ENCODE assay signal across 1 cellular context in the genomic region with DNA sequence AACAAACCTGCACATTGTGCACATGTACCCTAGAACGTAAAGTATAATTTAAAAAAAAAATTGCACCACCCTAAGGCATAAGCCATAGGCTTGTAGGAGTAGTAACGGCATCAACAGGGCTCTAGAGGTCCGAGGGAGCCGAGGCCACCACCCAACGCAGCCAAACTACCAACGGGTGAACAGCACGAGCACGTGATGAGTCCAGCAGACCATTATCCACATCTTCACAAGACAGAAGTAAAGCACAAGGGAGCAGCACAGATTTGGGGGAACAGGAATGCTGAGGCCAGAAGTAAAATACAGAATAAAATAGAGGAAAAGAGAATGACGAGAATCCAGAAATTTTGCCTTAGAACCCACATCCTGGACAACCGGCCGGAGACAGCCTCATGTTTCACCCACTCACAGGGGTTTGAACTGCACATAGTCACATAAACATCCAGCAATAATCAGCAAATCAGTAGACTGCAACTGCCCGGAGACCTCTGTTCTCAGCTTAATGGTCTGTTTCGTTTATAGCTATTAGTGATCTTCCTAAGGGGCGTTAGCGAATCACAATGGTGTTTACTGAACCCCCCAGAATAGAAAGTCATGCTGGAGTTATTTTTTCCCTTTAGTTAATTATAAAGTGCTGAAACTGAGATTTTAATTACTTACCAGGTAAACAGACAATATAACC.
TF ChIP-seq lines count a peak whose summit lies in the region.

No MANE protein-coding gene starts in this region.

TF ChIP-seq in HEK293, 187 proteins besides CTCF, POLR2A, EP300 and RAD21 (continued from another document):
- TF ChIP-seq, protein P1, sequence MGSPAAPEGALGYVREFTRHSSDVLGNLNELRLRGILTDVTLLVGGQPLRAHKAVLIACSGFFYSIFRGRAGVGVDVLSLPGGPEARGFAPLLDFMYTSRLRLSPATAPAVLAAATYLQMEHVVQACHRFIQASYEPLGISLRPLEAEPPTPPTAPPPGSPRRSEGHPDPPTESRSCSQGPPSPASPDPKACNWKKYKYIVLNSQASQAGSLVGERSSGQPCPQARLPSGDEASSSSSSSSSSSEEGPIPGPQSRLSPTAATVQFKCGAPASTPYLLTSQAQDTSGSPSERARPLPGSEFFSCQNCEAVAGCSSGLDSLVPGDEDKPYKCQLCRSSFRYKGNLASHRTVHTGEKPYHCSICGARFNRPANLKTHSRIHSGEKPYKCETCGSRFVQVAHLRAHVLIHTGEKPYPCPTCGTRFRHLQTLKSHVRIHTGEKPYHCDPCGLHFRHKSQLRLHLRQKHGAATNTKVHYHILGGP (tag by site-specific recombination; IDR thresholded peaks at IDR 0.05) = no peak
- TF ChIP-seq ZNF311 (tag by site-specific recombination; IDR thresholded peaks at IDR 0.05; ENCODE audit: borderline replicate concordance) = no peak
- TF ChIP-seq, protein P2, sequence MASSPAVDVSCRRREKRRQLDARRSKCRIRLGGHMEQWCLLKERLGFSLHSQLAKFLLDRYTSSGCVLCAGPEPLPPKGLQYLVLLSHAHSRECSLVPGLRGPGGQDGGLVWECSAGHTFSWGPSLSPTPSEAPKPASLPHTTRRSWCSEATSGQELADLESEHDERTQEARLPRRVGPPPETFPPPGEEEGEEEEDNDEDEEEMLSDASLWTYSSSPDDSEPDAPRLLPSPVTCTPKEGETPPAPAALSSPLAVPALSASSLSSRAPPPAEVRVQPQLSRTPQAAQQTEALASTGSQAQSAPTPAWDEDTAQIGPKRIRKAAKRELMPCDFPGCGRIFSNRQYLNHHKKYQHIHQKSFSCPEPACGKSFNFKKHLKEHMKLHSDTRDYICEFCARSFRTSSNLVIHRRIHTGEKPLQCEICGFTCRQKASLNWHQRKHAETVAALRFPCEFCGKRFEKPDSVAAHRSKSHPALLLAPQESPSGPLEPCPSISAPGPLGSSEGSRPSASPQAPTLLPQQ (tag by site-specific recombination; IDR thresholded peaks at IDR 0.05) = no peak
- TF ChIP-seq, protein P3, sequence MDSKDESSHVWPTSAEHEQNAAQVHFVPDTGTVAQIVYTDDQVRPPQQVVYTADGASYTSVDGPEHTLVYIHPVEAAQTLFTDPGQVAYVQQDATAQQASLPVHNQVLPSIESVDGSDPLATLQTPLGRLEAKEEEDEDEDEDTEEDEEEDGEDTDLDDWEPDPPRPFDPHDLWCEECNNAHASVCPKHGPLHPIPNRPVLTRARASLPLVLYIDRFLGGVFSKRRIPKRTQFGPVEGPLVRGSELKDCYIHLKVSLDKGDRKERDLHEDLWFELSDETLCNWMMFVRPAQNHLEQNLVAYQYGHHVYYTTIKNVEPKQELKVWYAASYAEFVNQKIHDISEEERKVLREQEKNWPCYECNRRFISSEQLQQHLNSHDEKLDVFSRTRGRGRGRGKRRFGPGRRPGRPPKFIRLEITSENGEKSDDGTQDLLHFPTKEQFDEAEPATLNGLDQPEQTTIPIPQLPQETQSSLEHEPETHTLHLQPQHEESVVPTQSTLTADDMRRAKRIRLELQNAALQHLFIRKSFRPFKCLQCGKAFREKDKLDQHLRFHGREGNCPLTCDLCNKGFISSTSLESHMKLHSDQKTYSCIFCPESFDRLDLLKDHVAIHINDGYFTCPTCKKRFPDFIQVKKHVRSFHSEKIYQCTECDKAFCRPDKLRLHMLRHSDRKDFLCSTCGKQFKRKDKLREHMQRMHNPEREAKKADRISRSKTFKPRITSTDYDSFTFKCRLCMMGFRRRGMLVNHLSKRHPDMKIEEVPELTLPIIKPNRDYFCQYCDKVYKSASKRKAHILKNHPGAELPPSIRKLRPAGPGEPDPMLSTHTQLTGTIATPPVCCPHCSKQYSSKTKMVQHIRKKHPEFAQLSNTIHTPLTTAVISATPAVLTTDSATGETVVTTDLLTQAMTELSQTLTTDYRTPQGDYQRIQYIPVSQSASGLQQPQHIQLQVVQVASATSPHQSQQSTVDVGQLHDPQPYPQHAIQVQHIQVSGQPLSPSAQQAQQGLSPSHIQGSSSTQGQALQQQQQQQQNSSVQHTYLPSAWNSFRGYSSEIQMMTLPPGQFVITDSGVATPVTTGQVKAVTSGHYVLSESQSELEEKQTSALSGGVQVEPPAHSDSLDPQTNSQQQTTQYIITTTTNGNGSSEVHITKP (tag by site-specific recombination; IDR thresholded peaks at IDR 0.05) = peak; percentile 58; the same call in 1 of the 2 replicates
- TF ChIP-seq FEZF1 (tag by site-specific recombination; IDR thresholded peaks at IDR 0.05) = no peak
- TF ChIP-seq ZNF121 (tag by site-specific recombination; IDR thresholded peaks at IDR 0.05) = no peak
- TF ChIP-seq MEIS1 (CRISPR knock-in tag; IDR thresholded peaks at IDR 0.05; ENCODE audit: borderline replicate concordance) = no peak
- TF ChIP-seq, protein P4, sequence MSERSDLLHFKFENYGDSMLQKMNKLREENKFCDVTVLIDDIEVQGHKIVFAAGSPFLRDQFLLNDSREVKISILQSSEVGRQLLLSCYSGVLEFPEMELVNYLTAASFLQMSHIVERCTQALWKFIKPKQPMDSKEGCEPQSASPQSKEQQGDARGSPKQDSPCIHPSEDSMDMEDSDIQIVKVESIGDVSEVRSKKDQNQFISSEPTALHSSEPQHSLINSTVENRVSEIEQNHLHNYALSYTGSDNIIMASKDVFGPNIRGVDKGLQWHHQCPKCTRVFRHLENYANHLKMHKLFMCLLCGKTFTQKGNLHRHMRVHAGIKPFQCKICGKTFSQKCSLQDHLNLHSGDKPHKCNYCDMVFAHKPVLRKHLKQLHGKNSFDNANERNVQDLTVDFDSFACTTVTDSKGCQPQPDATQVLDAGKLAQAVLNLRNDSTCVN (tag by site-specific recombination; optimal IDR thresholded peaks at IDR 0.05) = no peak
- no peak for TF ChIP-seq ZNF664 (tag by site-specific recombination; IDR thresholded peaks at IDR 0.05)
TF ChIP-seq in HEK293: peak in this region for 4.
